ENCODE assay signal across 14 cellular contexts in genomic region chr5:176132471-176133288, GRCh38.
DNase-seq lines count a peak whose midpoint lies in the region; ATAC-seq, FAIRE-seq and TF ChIP-seq lines count a peak whose summit lies in the region.
"Had no signal": no experiment of that assay in that cellular context is flagged by ENCODE, and none has a peak within 500 bp of the region (broad histone marks: within the 10 kb centered on the region; RNA-seq: fewer than 3 reads in every experiment).

No MANE protein-coding gene starts in this region.

- H2AK5ac ChIP-seq in H1 (ENCODE audit: low read depth, low read length) = no peak overlapping the region

- no peak overlapping the region for H4K5ac ChIP-seq in H1 (ENCODE audit: insufficient read length, low read depth, low read length)

- no peak for FAIRE-seq in H1 (lab: Jason Lieb, UNC)

- peaks cover 17 to 44% of the 10 kb centered on the region in 2 donors for H3K27me3 Mint-ChIP-seq in CD8-positive, alpha-beta memory T cell
- peaks cover 21 to 24% of the 10 kb centered on the region in 2 donors for H3K27me3 Mint-ChIP-seq in T-cell

- H3K9me3 Mint-ChIP-seq in CD8-positive, alpha-beta memory T cell = peaks cover 0 to 2% (median 0%) of the 10 kb centered on the region in 5 donors
- no peaks in the 10 kb centered on the region for H3K9me3 Mint-ChIP-seq in T-cell

- H2BK15ac ChIP-seq in H1 (ENCODE audit: low read length) = no peak overlapping the region

- ATAC-seq in T-cell (replicated peaks in 1 of 4) (peak; percentile 52 to 69 (median 60)), GM21360 (IDR thresholded peaks at IDR 0.05; ENCODE audit: unreplicated experiment) (no peak)
- ATAC-seq: Right ventricle myocardium inferior had no signal

- no peaks in the 10 kb centered on the region for H3K4me1 ChIP-seq in CD8-positive, alpha-beta memory T cell (ENCODE audit: insufficient read depth, low read length)
- H3K4me1 ChIP-seq in H1 (replicated peaks in 1 of 4; ENCODE audit: control insufficient read depth in 3 of 4, insufficient read depth in 4 of 4, low read length in 3 of 4) (peaks cover 2 to 6% (median 4%) of the 10 kb centered on the region in 4 experiments; a peak in 6 of 7 replicates), osteoblast (ENCODE audit: insufficient read depth, low read length) (no peaks in the 10 kb centered on the region)
- H3K4me1 ChIP-seq: right lobe of liver had no signal

- H3K23ac ChIP-seq in H1 (ENCODE audit: insufficient read length) = no peak overlapping the region

- no peak overlapping the region for H4K8ac ChIP-seq in H1 (ENCODE audit: extremely low read depth, insufficient read depth, low read length)

- H2BK5ac ChIP-seq in H1 (ENCODE audit: low read depth, low read length) = no peak overlapping the region

- POLR2A ChIA-PET in CD8-positive, alpha-beta memory T cell (lab: Charles Lee) = no interaction called here
- POLR2A ChIA-PET in T-cell (lab: Charles Lee) = no interaction called here
- POLR2A ChIA-PET in H1 (lab: Charles Lee; ENCODE audit: partially characterized antibody) = no interaction called here

- H3K14ac ChIP-seq in H1 (ENCODE audit: insufficient read length) = no peak overlapping the region

- no peaks in the 10 kb centered on the region for H3K27me3 ChIP-seq in CD8-positive, alpha-beta memory T cell (ENCODE audit: insufficient read depth, low read length, poor library complexity, severe bottlenecking)
- H3K27me3 ChIP-seq in H1 (replicated peaks in 1 of 4; ENCODE audit: control insufficient read depth in 3 of 4, extremely low read depth in 1 of 4, insufficient read depth in 3 of 4, low read length in 3 of 4) (peaks cover 4 to 33% (median 29%) of the 10 kb centered on the region in 4 experiments), osteoblast (ENCODE audit: insufficient read depth, low read length) (peaks cover 14% of the 10 kb centered on the region)
- H3K27me3 ChIP-seq: right lobe of liver had no signal

- H3K56ac ChIP-seq in H1 (replicated peaks; ENCODE audit: insufficient read length, low read depth, low read length) = no peak overlapping the region

- H3K23me2 ChIP-seq in H1 (ENCODE audit: low read depth, low read length) = peaks cover 9% of the 10 kb centered on the region; the same call in 1 of the 2 replicates

- H3K27ac Mint-ChIP-seq in CD8-positive, alpha-beta memory T cell = peak overlapping the region in 1 of 8 donors; percentile 25
- peak overlapping the region in 1 of 2 donors; percentile 80 for H3K27ac Mint-ChIP-seq in T-cell

- no peak overlapping the region; the same call in 1 of the 2 replicates for H2AFZ ChIP-seq in H1 (ENCODE audit: low read length)
- H2AFZ ChIP-seq in osteoblast (ENCODE audit: low read length) = no peak overlapping the region

- peak overlapping the region in 6 of 7 donors; percentile 54 to 82 (median 78) for H3K4me3 Mint-ChIP-seq in CD8-positive, alpha-beta memory T cell
- peak overlapping the region; percentile 77 to 84 (median 80) for H3K4me3 Mint-ChIP-seq in T-cell

- no peak overlapping the region for H4K91ac ChIP-seq in H1 (replicated peaks; ENCODE audit: insufficient read length, low read length)

- H3K9me3 ChIP-seq in CD8-positive, alpha-beta memory T cell (ENCODE audit: low read length) = no peaks in the 10 kb centered on the region
- H3K9me3 ChIP-seq in H1 (ENCODE audit: insufficient read depth in 2 of 2, low read depth in 1 of 2, low read length in 1 of 2) (no peaks in the 10 kb centered on the region), osteoblast (ENCODE audit: low read depth, low read length) (no peaks in the 10 kb centered on the region)
- H3K9me3 ChIP-seq: right lobe of liver had no signal

- TF ChIP-seq EP300 in H1 (IDR thresholded peaks at IDR 0.05; ENCODE audit: borderline replicate concordance in 1 of 2, low read depth in 2 of 2, low read length in 2 of 2) = no peak

- H3K27ac ChIP-seq in CD8-positive, alpha-beta memory T cell (ENCODE audit: low read depth, low read length) = no peak overlapping the region
- H3K27ac ChIP-seq in H1 (ENCODE audit: low read depth, low read length) (no peak overlapping the region), osteoblast (ENCODE audit: low read depth, low read length) (no peak overlapping the region)
- H3K27ac ChIP-seq: C4-2B, KMS-11, right lobe of liver had no signal

- TF ChIP-seq CTCF in H1 (IDR thresholded peaks at IDR 0.05; ENCODE audit: control extremely low read depth in 1 of 3, insufficient read depth in 1 of 3, low read depth in 1 of 3, low read length in 3 of 3) (peak in 2 of 3 experiments; percentile 18 to 24; a peak in 2 of 4 replicates), osteoblast (IDR thresholded peaks at IDR 0.05; ENCODE audit: extremely low read depth, low read depth, low read length) (no peak)

- H3K36me3 Mint-ChIP-seq in CD8-positive, alpha-beta memory T cell = no peaks in the 10 kb centered on the region
- H3K36me3 Mint-ChIP-seq in T-cell = no peaks in the 10 kb centered on the region

- H3K4me3 ChIP-seq in CD8-positive, alpha-beta memory T cell (ENCODE audit: low read length) = no peak overlapping the region
- peak overlapping the region; percentile 34 to 67 (median 40); a peak in 7 of 8 replicates for H3K4me3 ChIP-seq in H1 (ENCODE audit: extremely low read depth in 1 of 4, insufficient read depth in 2 of 4, low read depth in 3 of 4, low read length in 4 of 4)
- no peak overlapping the region for H3K4me3 ChIP-seq in osteoblast (ENCODE audit: insufficient read depth, low read length)
- H3K4me3 ChIP-seq: right lobe of liver had no signal

- no peak overlapping the region for H3K4ac ChIP-seq in H1 (replicated peaks; ENCODE audit: insufficient read length, low read depth, low read length)

- H3K79me2 ChIP-seq in H1 (ENCODE audit: control insufficient read depth in 1 of 2, insufficient read depth in 2 of 2, low read length in 2 of 2) = no peaks in the 10 kb centered on the region
- no peaks in the 10 kb centered on the region for H3K79me2 ChIP-seq in osteoblast (ENCODE audit: insufficient read depth, low read length)

- H3K4me2 ChIP-seq in H1 (ENCODE audit: insufficient read depth in 1 of 2, low read depth in 2 of 2, low read length in 2 of 2) (peak overlapping the region; percentile 76 to 92), osteoblast (ENCODE audit: insufficient read depth, low read length) (no peak overlapping the region)
- H3K4me2 ChIP-seq: KMS-11 had no signal

- TF ChIP-seq RAD21 in H1 (IDR thresholded peaks at IDR 0.05 in 1 of 2, conservative IDR thresholded peaks at IDR 0.05 in 1 of 2; ENCODE audit: low read depth in 2 of 2, low read length in 2 of 2) = peak; percentile 21 to 28; a peak in 3 of 4 replicates

- H2BK20ac ChIP-seq in H1 (ENCODE audit: low read length) = no peak overlapping the region

- H4K20me1 ChIP-seq in H1 (replicated peaks in 1 of 2; ENCODE audit: control insufficient read depth in 1 of 2, insufficient read depth in 2 of 2, low read length in 2 of 2) (no peaks in the 10 kb centered on the region), osteoblast (ENCODE audit: insufficient read depth, low read length) (no peaks in the 10 kb centered on the region)

- peak overlapping the region; percentile 68; the same call in 1 of the 2 replicates for H2BK12ac ChIP-seq in H1 (ENCODE audit: low read depth, low read length)

- peaks cover 12 to 19% (median 17%) of the 10 kb centered on the region in 3 donors for H3K4me1 Mint-ChIP-seq in CD8-positive, alpha-beta memory T cell
- H3K4me1 Mint-ChIP-seq in T-cell = peaks cover 17 to 27% (median 20%) of the 10 kb centered on the region in 3 donors

- no peak overlapping the region for H3K9ac ChIP-seq in H1 (replicated peaks in 1 of 4; ENCODE audit: extremely low read depth in 1 of 4, low read depth in 3 of 4, low read length in 3 of 4)
- H3K9ac ChIP-seq: KMS-11 had no signal

- H3K79me1 ChIP-seq in H1 (ENCODE audit: low read depth, low read length) = no peaks in the 10 kb centered on the region

- no peaks in the 10 kb centered on the region for H3K36me3 ChIP-seq in CD8-positive, alpha-beta memory T cell (ENCODE audit: insufficient read depth, low read length)
- H3K36me3 ChIP-seq in H1 (ENCODE audit: control insufficient read depth in 2 of 4, insufficient read depth in 4 of 4, low read length in 3 of 4) = no peaks in the 10 kb centered on the region
- H3K36me3 ChIP-seq in osteoblast (ENCODE audit: insufficient read depth, low read length) = no peaks in the 10 kb centered on the region
- H3K36me3 ChIP-seq: right lobe of liver had no signal

- no peak overlapping the region for H2BK120ac ChIP-seq in H1 (replicated peaks; ENCODE audit: low read depth, low read length)

- CTCF ChIA-PET in CD8-positive, alpha-beta memory T cell (lab: Charles Lee) = no interaction called here
- CTCF ChIA-PET in T-cell (lab: Charles Lee) = no interaction called here
- CTCF ChIA-PET in H1 (lab: Charles Lee; ENCODE audit: partially characterized antibody) = interaction anchor here (0.8 to 1.3 kb wide), 2 partner anchors 11 to 22 kb away, joined by 3 read pairs; no protein-coding TSS in a partner anchor

- TF ChIP-seq POLR2A in H1 (IDR thresholded peaks at IDR 0.05; ENCODE audit: control extremely low read depth in 1 of 2, low read depth in 2 of 2, low read length in 2 of 2) = no peak

- peak in 1 of 5 donors; percentile 32 for DNase-seq in CD8-positive, alpha-beta memory T cell
- DNase-seq in T-cell (peak in 5 of 34 experiments; percentile 1 to 23 (median 14)), H1 (ENCODE audit: low read depth in 1 of 2, low spot score in 2 of 2) (peak in 1 of 2 experiments; percentile 61), osteoblast (ENCODE audit: insufficient read length, low spot score, missing footprints) (peak; percentile 47), SIG-M5 treated with dmso at 0.1 percent for 504 hours (lab: John Stamatoyannopoulos, UW; ENCODE audit: unreplicated experiment) (no peak), ACHN (no peak), NCI-H82 (lab: John Stamatoyannopoulos, UW) (no peak)
- DNase-seq: hippocampal formation, NCI-H187 treated with DMSO at 0.1 percent for 48 hours, right lobe of liver had no signal

- WGBS in H1 (ENCODE audit: extremely low coverage in 1 of 2, insufficient coverage in 1 of 2, insufficient read length in 1 of 2, insufficient replicate concordance in 2 of 2, low coverage in 1 of 2, low lambda C conversion rate in 2 of 2, missing lambda C conversion rate in 1 of 2), 2 experiments = 46% methylated on average over 25 of the region's 29 CpGs; no CpG with 5 or more reads in 1 of the 2 experiments

- in situ Hi-C loops in ACHN (cut with HindIII; ENCODE audit: low pct_ligation_motif_present, low pct_unique_long_range_greater_than_20kb, low sequenced_read_pairs) = no loop called here

- no peak overlapping the region; the same call in 1 of the 2 replicates for H3K18ac ChIP-seq in H1 (ENCODE audit: extremely low read depth, low read length)

TF ChIP-seq in H1, 55 proteins besides CTCF, POLR2A, EP300 and RAD21 (continues in another document):
- TF ChIP-seq MAX (IDR thresholded peaks at IDR 0.05) = no peak
- TF ChIP-seq HDAC2 (IDR thresholded peaks at IDR 0.05; ENCODE audit: borderline replicate concordance in 1 of 2, low read depth in 2 of 2, low read length in 2 of 2) = no peak
- TF ChIP-seq SUZ12 (IDR thresholded peaks at IDR 0.05; ENCODE audit: low read length) = no peak
- TF ChIP-seq RFX5 (IDR thresholded peaks at IDR 0.05; ENCODE audit: borderline replicate concordance, low read depth, low read length) = no peak

Comparison
In these comparisons a context has a peak if more than half of its experiments do, and no peak if none do; other contexts are left out.
1. H3K4me3 ChIP-seq: peak in H1 (4 of 4); none in CD8-positive, alpha-beta memory T cell (single experiment) and osteoblast (single experiment).